In the genomic region with DNA sequence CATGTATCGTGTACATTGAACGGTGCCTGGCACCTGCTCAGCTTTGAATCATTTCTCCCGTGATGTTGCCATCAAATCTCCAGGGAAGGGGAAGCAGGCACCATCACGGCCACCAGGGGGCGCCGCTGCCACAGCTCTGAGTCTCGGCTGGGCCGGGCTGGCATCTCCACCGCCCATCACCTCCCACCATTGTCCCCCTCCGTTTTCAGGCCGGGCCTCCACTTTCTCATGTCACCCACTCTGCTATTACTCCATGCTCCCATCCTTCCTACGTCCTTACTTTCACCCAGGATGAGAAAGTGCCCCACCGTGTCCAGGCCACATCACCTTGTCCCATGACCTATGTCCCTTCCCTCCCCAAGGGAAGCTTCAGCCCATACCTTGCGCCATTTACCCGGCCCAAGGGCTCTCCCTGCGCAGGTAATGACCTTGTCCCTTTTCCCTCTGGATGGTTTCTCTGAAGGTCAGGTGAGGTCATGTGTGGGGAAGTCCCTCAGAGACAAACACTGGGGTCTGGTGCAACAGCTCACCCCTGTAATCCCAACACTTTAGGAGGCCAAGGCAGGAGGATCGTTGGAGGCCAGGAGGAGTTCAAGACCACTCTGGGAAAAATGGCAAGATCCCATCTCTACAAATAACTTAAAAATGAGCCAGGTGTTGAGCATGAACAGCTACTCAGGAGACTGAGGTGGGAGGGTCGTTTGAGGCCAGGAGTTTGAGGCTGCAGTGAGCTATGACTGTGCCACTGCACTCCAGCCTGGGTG, we compare ENCODE assay signal across 8 cellular contexts. TPM values are rescaled to one million over a fixed set of nuclear protein-coding genes. Genes with fewer than 3 reads are reported as not detected.
DNase-seq lines count a peak whose midpoint lies in the region; ATAC-seq and TF ChIP-seq lines count a peak whose summit lies in the region.

No MANE protein-coding gene starts in this region.

- CTCF ChIA-PET in AG04449 (lab: Yijun Ruan, JAX), result interaction anchor here (0.5 to 17.4 kb wide), 43 partner anchors 8 to 1845 kb away, joined by 3 to 544 read pairs (median 4); partner anchors contain the start of gene LMTK2

- no peak overlapping the region for H3K27ac ChIP-seq in lower lobe of right lung

- POLR2A ChIA-PET in AG04449 (lab: Yijun Ruan, JAX), result no interaction called here

- intact Hi-C loops in lower lobe of right lung (cut with DNase I), result loop anchor here (5.0 kb wide), 1 partner anchor 146 kb away; no protein-coding TSS in a partner anchor

- no peak overlapping the region for H3K4me3 ChIP-seq in AG04449 (ENCODE audit: low read depth, low read length)
- H3K4me3 ChIP-seq in lower lobe of right lung, result no peak overlapping the region

- TF ChIP-seq CTCF in AG04449 (IDR thresholded peaks at IDR 0.05; ENCODE audit: insufficient read depth, low read length, missing control alignments) (peak; percentile 97), lower lobe of right lung (IDR thresholded peaks at IDR 0.05) (peak; percentile 94)

- no peaks in the 10 kb centered on the region for H3K9me3 ChIP-seq in lower lobe of right lung

- H3K4me1 ChIP-seq in lower lobe of right lung, result no peaks in the 10 kb centered on the region

- peak; percentile 77 for ATAC-seq in GM18907 (IDR thresholded peaks at IDR 0.05; ENCODE audit: unreplicated experiment)
- ATAC-seq in HG03439 (IDR thresholded peaks at IDR 0.05; ENCODE audit: unreplicated experiment), result peak; percentile 66
- ATAC-seq in lower lobe of right lung, result peak; percentile 90 to 91

- no peak for DNase-seq in AG04449 (ENCODE audit: low read depth, low spot score)
- peak; percentile 67 for DNase-seq in NCI-H774 (lab: John Stamatoyannopoulos, UW)
- peak; percentile 79 to 80 for DNase-seq in activated CD4-positive, alpha-beta T cell treated with anti-CD3 and anti-CD28 coated beads, Interleukin-2, amount 50 U/mL, for 4 hours
- DNase-seq in dermis blood vessel endothelial cell, result peak; percentile 81
- peak; percentile 86 for DNase-seq in lower lobe of right lung
- DNase-seq in stimulated activated CD8-positive, alpha-beta memory T cell treated with anti-CD3 and anti-CD28 coated beads, Interleukin-12 subunit alpha, Interleukin-12 subunit beta, amount 100 ng/mL, for 24 hours (ENCODE audit: extremely low read depth), result peak; percentile 47

- no peaks in the 10 kb centered on the region for H3K27me3 ChIP-seq in lower lobe of right lung (ENCODE audit: low read depth)

- no peaks in the 10 kb centered on the region for H3K36me3 ChIP-seq in lower lobe of right lung

RNA-seq across cellular contexts. Expression of gene OCM2, which starts 31.8 kb away (rescaled TPM):
- total RNA-seq in dermis blood vessel endothelial cell (not detected in 2 replicates), lower lobe of right lung (not detected)
